In the genomic region with DNA sequence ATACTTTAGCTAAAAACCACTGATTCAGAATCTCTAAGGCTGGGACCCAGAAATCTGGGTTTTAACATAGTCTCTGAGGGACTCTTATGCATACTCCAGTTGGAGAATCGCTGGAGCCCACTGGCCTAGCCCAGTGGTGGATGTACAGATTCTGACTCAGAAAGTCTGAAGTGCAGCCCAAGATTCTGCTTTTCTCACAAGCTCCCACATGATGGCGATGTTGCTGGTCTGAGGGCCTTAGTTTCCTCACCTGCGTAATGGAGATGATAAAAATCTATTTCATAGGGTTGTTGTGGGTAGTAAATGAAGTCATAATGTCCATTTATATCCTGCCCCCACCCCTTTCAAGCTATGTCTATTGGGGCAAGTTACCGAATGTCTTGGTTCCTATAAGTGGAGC, we compare ENCODE assay signal across 8 cellular contexts. TPM values are rescaled to one million over a fixed set of nuclear protein-coding genes. Genes with fewer than 3 reads are reported as not detected.
DNase-seq lines count a peak whose midpoint lies in the region; ATAC-seq and TF ChIP-seq lines count a peak whose summit lies in the region.

No MANE protein-coding gene starts in this region.

- peak; percentile 56 for TF ChIP-seq CTCF in GM12875 (IDR thresholded peaks at IDR 0.05; ENCODE audit: borderline replicate concordance, insufficient read depth, low read depth, low read length)
- peak; percentile 86 for TF ChIP-seq CTCF in OCI-LY7 (conservative IDR thresholded peaks at IDR 0.05; ENCODE audit: low read length)
- TF ChIP-seq CTCF in body of pancreas (IDR thresholded peaks at IDR 0.05) = peak in 5 of 7 experiments; percentile 18 to 33 (median 24)
- TF ChIP-seq CTCF in ovary (IDR thresholded peaks at IDR 0.05) = no peak

- peaks cover 0 to 2% (median 0%) of the 10 kb centered on the region in 7 donors for H3K4me1 Mint-ChIP-seq in naive thymus-derived CD4-positive, alpha-beta T cell

- intact Hi-C loops in OCI-LY7 (cut with micrococcal nuclease; ENCODE audit: unreplicated experiment) = loop anchor here (2.0 kb wide), 1 partner anchor 41 kb away; no protein-coding TSS in a partner anchor
- intact Hi-C loops in body of pancreas (cut with DNase I) = no loop called here
- intact Hi-C loops in naive thymus-derived CD4-positive, alpha-beta T cell (cut with micrococcal nuclease) = loop anchor here (1.0 to 10.0 kb wide), 4 partner anchors 41 to 585 kb away; partner anchors contain the start of gene CYSLTR2 (in 1 of the 2)
- intact Hi-C loops in ovary (cut with DNase I) = no loop called here

- H2AFZ ChIP-seq in OCI-LY7 (ENCODE audit: low read length) = no peak overlapping the region

- ATAC-seq in body of pancreas (no peak), HG03521 (IDR thresholded peaks at IDR 0.05; ENCODE audit: unreplicated experiment) (no peak)
- peak; percentile 85 for ATAC-seq in naive thymus-derived CD4-positive, alpha-beta T cell

- H3K9me2 ChIP-seq in OCI-LY7 (ENCODE audit: insufficient read depth, low read length) = no peaks in the 10 kb centered on the region

- H3K27me3 ChIP-seq in body of pancreas (no peaks in the 10 kb centered on the region), ovary (no peaks in the 10 kb centered on the region)
- H3K27me3 ChIP-seq in naive thymus-derived CD4-positive, alpha-beta T cell (ENCODE audit: control insufficient read depth in 2 of 2, insufficient read depth in 2 of 2, low read length in 2 of 2) = no peaks in the 10 kb centered on the region

- no peaks in the 10 kb centered on the region; the same call in 1 of the 2 replicates for H3K9me3 ChIP-seq in OCI-LY7 (ENCODE audit: low read length)
- no peaks in the 10 kb centered on the region for H3K9me3 ChIP-seq in body of pancreas
- no peaks in the 10 kb centered on the region for H3K9me3 ChIP-seq in naive thymus-derived CD4-positive, alpha-beta T cell (ENCODE audit: control insufficient read depth in 2 of 3, low read length in 3 of 3)
- peaks cover 0 to 5% of the 10 kb centered on the region in 2 donors for H3K9me3 ChIP-seq in ovary

- H3K36me3 Mint-ChIP-seq in naive thymus-derived CD4-positive, alpha-beta T cell = no peaks in the 10 kb centered on the region

- H3K36me3 ChIP-seq in OCI-LY7 (ENCODE audit: insufficient read depth, low read length) (no peaks in the 10 kb centered on the region), body of pancreas (replicated peaks in 1 of 2; ENCODE audit: insufficient read depth in 1 of 2, low read depth in 2 of 2) (no peaks in the 10 kb centered on the region), ovary (no peaks in the 10 kb centered on the region)
- no peaks in the 10 kb centered on the region for H3K36me3 ChIP-seq in naive thymus-derived CD4-positive, alpha-beta T cell (ENCODE audit: control insufficient read depth in 2 of 3, insufficient read depth in 3 of 3, low read length in 3 of 3)

- peaks cover 0 to 2% (median 0%) of the 10 kb centered on the region in 11 donors for H3K9me3 Mint-ChIP-seq in naive thymus-derived CD4-positive, alpha-beta T cell

- H3K4me3 Mint-ChIP-seq in naive thymus-derived CD4-positive, alpha-beta T cell = no peak overlapping the region

- TF ChIP-seq POLR2A in body of pancreas (IDR thresholded peaks at IDR 0.05) (no peak), ovary (IDR thresholded peaks at IDR 0.05) (no peak)

- no peak overlapping the region for H3K27ac Mint-ChIP-seq in naive thymus-derived CD4-positive, alpha-beta T cell

- H3K4me2 ChIP-seq in OCI-LY7 (ENCODE audit: low read length) = no peak overlapping the region

- H3K27ac ChIP-seq in OCI-LY7 (ENCODE audit: low read depth, low read length, poor library complexity, severe bottlenecking) (no peak overlapping the region), body of pancreas (no peak overlapping the region), ovary (no peak overlapping the region)
- H3K27ac ChIP-seq in naive thymus-derived CD4-positive, alpha-beta T cell (ENCODE audit: low read depth, low read length) = no peak overlapping the region

- TF ChIP-seq EP300 in ovary (IDR thresholded peaks at IDR 0.05) = no peak

- no peaks in the 10 kb centered on the region for H3K79me2 ChIP-seq in OCI-LY7 (ENCODE audit: insufficient read depth, low read depth, low read length)

- H3K4me1 ChIP-seq in OCI-LY7 (ENCODE audit: insufficient read depth, low read length, poor library complexity, severe bottlenecking) (no peaks in the 10 kb centered on the region), body of pancreas (no peaks in the 10 kb centered on the region), ovary (ENCODE audit: insufficient read depth) (no peaks in the 10 kb centered on the region)
- no peaks in the 10 kb centered on the region for H3K4me1 ChIP-seq in naive thymus-derived CD4-positive, alpha-beta T cell (ENCODE audit: control insufficient read depth in 2 of 2, insufficient read depth in 2 of 2, low read length in 2 of 2)

- no peaks in the 10 kb centered on the region for H4K20me1 ChIP-seq in OCI-LY7 (ENCODE audit: insufficient read depth, low read length)

- BruUV-seq in OCI-LY7 (replicated peaks; lab: Mats Ljungman, UMichigan) = no TSS peak

- peaks cover 0 to 41% (median 0%) of the 10 kb centered on the region in 5 donors for H3K27me3 Mint-ChIP-seq in naive thymus-derived CD4-positive, alpha-beta T cell

- no peak overlapping the region for H3K4me3 ChIP-seq in GM12875 (ENCODE audit: low read depth, low read length)
- H3K4me3 ChIP-seq in OCI-LY7 (ENCODE audit: low read depth, low read length, poor library complexity, severe bottlenecking) = no peak overlapping the region
- no peak overlapping the region for H3K4me3 ChIP-seq in body of pancreas
- H3K4me3 ChIP-seq in naive thymus-derived CD4-positive, alpha-beta T cell (ENCODE audit: low read length) = no peak overlapping the region
- H3K4me3 ChIP-seq in ovary = no peak overlapping the region

- DNase-seq in AML-193 (lab: John Stamatoyannopoulos, UW) (peak; percentile 54 to 64), OCI-LY7 (ENCODE audit: low spot score) (peak; percentile 61), body of pancreas (peak in 1 of 4 donors; percentile 16), NK-92 (lab: John Stamatoyannopoulos, UW; ENCODE audit: unreplicated experiment) (no peak), ovary (no peak)
- peak in 5 of 9 donors; percentile 21 to 36 (median 33) for DNase-seq in naive thymus-derived CD4-positive, alpha-beta T cell

- CTCF ChIA-PET in OCI-LY7 (lab: Charles Lee; ENCODE audit: unreplicated experiment) = no interaction called here
- CTCF ChIA-PET in naive thymus-derived CD4-positive, alpha-beta T cell (lab: Charles Lee) = interaction anchor here (0.7 to 2.5 kb wide), 9 partner anchors 9 to 329 kb away, joined by 3 to 24 read pairs (median 3); no protein-coding TSS in a partner anchor

- POLR2A ChIA-PET in OCI-LY7 (lab: Charles Lee) = interaction anchor here (0.6 kb wide), 1 partner anchor 9 kb away, joined by 3 read pairs; no protein-coding TSS in a partner anchor
- POLR2A ChIA-PET in naive thymus-derived CD4-positive, alpha-beta T cell (lab: Charles Lee) = interaction anchor here (0.6 kb wide), 1 partner anchor 9 kb away, joined by 3 read pairs; no protein-coding TSS in a partner anchor

- WGBS in body of pancreas, 2 donors = 33 to 37% methylated on average over 4 of the region's 4 CpGs
- WGBS in ovary, 3 donors = 46 to 51% (median 47%) methylated on average over 4 of the region's 4 CpGs

RNA-seq across cellular contexts. Expression of gene CDADC1, which starts 7.7 kb away (rescaled TPM):
- total RNA-seq in OCI-LY7 (2014; rRNA removed; shearing (Covaris generic)) = 9.1 and 18.8 TPM in 2 replicates
- total RNA-seq in OCI-LY7 (2022) (10.3 and 12.5 TPM in 2 replicates), body of pancreas (1 to 10 TPM; 3.9 to 5.6 TPM), ovary (10 to 100 TPM in 5 of 7 donors, 1 to 10 TPM in 2; 7.9 to 17.9 (median 14.0) TPM)
- 10 to 100 TPM; 10.7 to 21.3 (median 14.5) TPM for total RNA-seq in naive thymus-derived CD4-positive, alpha-beta T cell
- polyA plus RNA-seq in naive thymus-derived CD4-positive, alpha-beta T cell = 10 to 100 TPM in 1 of 2 donors, 1 to 10 TPM in 1; 9.2 to 12.8 TPM
- 1 to 10 TPM; 7.5 to 8.8 TPM for polyA plus RNA-seq in ovary

RNA-seq across cellular contexts. Expression of gene MLNR, which starts 19.9 kb away (rescaled TPM):
- not detected in 2 replicates for total RNA-seq in OCI-LY7 (2014; rRNA removed; shearing (Covaris generic))
- not detected in 2 replicates for total RNA-seq in OCI-LY7 (2022)
- total RNA-seq in body of pancreas = not detected
- total RNA-seq in naive thymus-derived CD4-positive, alpha-beta T cell = not detected
- not detected for polyA plus RNA-seq in naive thymus-derived CD4-positive, alpha-beta T cell
- not detected for total RNA-seq in ovary
- not detected for polyA plus RNA-seq in ovary

Comparison
In these comparisons a context has a peak if more than half of its experiments do, and no peak if none do; other contexts are left out.
1. DNase-seq: peak in AML-193 (2 of 2), OCI-LY7 (single experiment) and naive thymus-derived CD4-positive, alpha-beta T cell (5 of 9); none in NK-92 (single experiment) and ovary (0 of 5).
2. CTCF ChIP-seq: peak in GM12875 (single experiment), OCI-LY7 (single experiment) and body of pancreas (5 of 7); none in ovary (0 of 3).
3. intact Hi-C loops: an anchor here in OCI-LY7 (2.0 kb wide) and naive thymus-derived CD4-positive, alpha-beta T cell (1.0 to 10.0 kb wide); none called in body of pancreas and ovary.